In genomic region chr11:14278869-14279268, GRCh38 we compare ENCODE assay signal across 8 cellular contexts.
DNase-seq lines count a peak whose midpoint lies in the region; ATAC-seq, FAIRE-seq and TF ChIP-seq lines count a peak whose summit lies in the region.
"Not testable (repeated sequence)": the region's sequence is repeated elsewhere in the genome, so short reads cannot be mapped to it uniquely, and the experiment has no call there.

No MANE protein-coding gene starts in this region.

- H3K9me1 ChIP-seq in endothelial cell of umbilical vein (replicated peaks; ENCODE audit: control insufficient read depth, extremely low read depth, insufficient read depth, low read length): not testable (repeated sequence)

- H2AFZ ChIP-seq in endothelial cell of umbilical vein (ENCODE audit: low read depth, low read length); mesenchymal stem cell (ENCODE audit: low read depth, low read length): not testable (repeated sequence)

- not testable (repeated sequence) for H2AK5ac ChIP-seq in mesenchymal stem cell (ENCODE audit: low read length, severe bottlenecking)

- not testable (repeated sequence) for H3K4ac ChIP-seq in mesenchymal stem cell (ENCODE audit: low read depth in 1 of 2, low read length in 2 of 2)

- DNase-seq in Calu3; GM19239 (ENCODE audit: insufficient read length, low spot score); HFFc6; activated B cell treated with CpG ODN at 0.5 μM for 24 hours; MCF 10A (ENCODE audit: unreplicated experiment); endothelial cell of umbilical vein (ENCODE audit: low read depth, low spot score); mesenchymal stem cell; stimulated activated effector memory CD8-positive, alpha-beta T cell treated with anti-CD3 and anti-CD28 coated beads, Interleukin-12 subunit alpha, Interleukin-12 subunit beta, amount 100 ng/mL, for 72 hours (ENCODE audit: low spot score in 2 of 2): not testable (repeated sequence)

- not testable (repeated sequence) for H2BK5ac ChIP-seq in mesenchymal stem cell (ENCODE audit: low read depth, low read length, poor library complexity, severe bottlenecking)

- not testable (repeated sequence) for H3K14ac ChIP-seq in mesenchymal stem cell (ENCODE audit: low read length in 2 of 2)

- not testable (repeated sequence) for H4K8ac ChIP-seq in mesenchymal stem cell (ENCODE audit: low read length)

- not testable (repeated sequence) for H3K4me1 ChIP-seq in endothelial cell of umbilical vein (ENCODE audit: control insufficient read depth, extremely low read depth, insufficient read depth, low read length); mesenchymal stem cell (ENCODE audit: control insufficient read depth, insufficient read depth, low read depth, low read length)

- H4K20me1 ChIP-seq in endothelial cell of umbilical vein (replicated peaks; ENCODE audit: control insufficient read depth, extremely low read depth, insufficient read depth, low read length): not testable (repeated sequence)

- H2BK12ac ChIP-seq in mesenchymal stem cell (ENCODE audit: low read length in 2 of 2): not testable (repeated sequence)

- not testable (repeated sequence) for TF ChIP-seq CTCF in Calu3 (IDR thresholded peaks at IDR 0.05; ENCODE audit: unreplicated experiment); HFFc6 (IDR thresholded peaks at IDR 0.05); activated B cell treated with CpG ODN at 0.5 μM for 24 hours (IDR thresholded peaks at IDR 0.05); MCF 10A (IDR thresholded peaks at IDR 0.05; ENCODE audit: unreplicated experiment); endothelial cell of umbilical vein (IDR thresholded peaks at IDR 0.05; ENCODE audit: extremely low read depth in 1 of 2, insufficient read depth in 1 of 2, low read depth in 1 of 2, low read length in 2 of 2)

- not testable (repeated sequence) for H3K4me3 Mint-ChIP-seq in Calu3 (ENCODE audit: low read depth, unreplicated experiment); HFFc6; activated B cell treated with CpG ODN at 0.5 μM for 24 hours; MCF 10A (ENCODE audit: unreplicated experiment); stimulated activated effector memory CD8-positive, alpha-beta T cell treated with anti-CD3 and anti-CD28 coated beads, Interleukin-12 subunit alpha, Interleukin-12 subunit beta, amount 100 ng/mL, for 72 hours

- H2BK15ac ChIP-seq in mesenchymal stem cell (ENCODE audit: low read depth, poor library complexity, severe bottlenecking): not testable (repeated sequence)

- not testable (repeated sequence) for H3K4me3 ChIP-seq in endothelial cell of umbilical vein (replicated peaks in 1 of 3; ENCODE audit: insufficient read depth in 1 of 3, low read depth in 1 of 3, low read length in 3 of 3); mesenchymal stem cell (ENCODE audit: insufficient read depth in 1 of 2, low read depth in 1 of 2, low read length in 2 of 2)

- FAIRE-seq in GM19239 (lab: Jason Lieb, UNC) (peak; percentile 67), endothelial cell of umbilical vein (lab: Jason Lieb, UNC) (peak; percentile 26)

- WGBS in mesenchymal stem cell: 100% methylated on average over 1 of the region's 1 CpG

- not testable (repeated sequence) for H3K79me2 ChIP-seq in endothelial cell of umbilical vein (ENCODE audit: control insufficient read depth, insufficient read depth, low read length)

- not testable (repeated sequence) for H3K27ac ChIP-seq in endothelial cell of umbilical vein (ENCODE audit: insufficient read depth, low read depth, low read length); mesenchymal stem cell (ENCODE audit: low read length, poor library complexity, severe bottlenecking)

- not testable (repeated sequence) for H3K27me3 Mint-ChIP-seq in Calu3 (ENCODE audit: unreplicated experiment); activated B cell treated with CpG ODN at 0.5 μM for 24 hours; MCF 10A (ENCODE audit: insufficient read depth, unreplicated experiment)
- peaks cover 11% of the 10 kb centered on the region; the same call in 1 of the 2 replicates for H3K27me3 Mint-ChIP-seq in HFFc6 (ENCODE audit: insufficient read depth)

- POLR2A ChIA-PET in activated B cell treated with CpG ODN at 0.5 μM for 24 hours (lab: Charles Lee); MCF 10A (lab: Yijun Ruan, JAX); endothelial cell of umbilical vein (lab: Charles Lee): not testable (repeated sequence)

- not testable (repeated sequence) for H3K4me1 Mint-ChIP-seq in Calu3 (ENCODE audit: low read depth, unreplicated experiment); MCF 10A (ENCODE audit: insufficient read depth, unreplicated experiment)
- H3K4me1 Mint-ChIP-seq in HFFc6 (ENCODE audit: low read depth) (peaks cover 33% of the 10 kb centered on the region), activated B cell treated with CpG ODN at 0.5 μM for 24 hours (peaks cover 16% of the 10 kb centered on the region)
- H3K4me1 Mint-ChIP-seq in stimulated activated effector memory CD8-positive, alpha-beta T cell treated with anti-CD3 and anti-CD28 coated beads, Interleukin-12 subunit alpha, Interleukin-12 subunit beta, amount 100 ng/mL, for 72 hours: peaks cover 12% of the 10 kb centered on the region

- not testable (repeated sequence) for H3K27me3 ChIP-seq in endothelial cell of umbilical vein (ENCODE audit: control insufficient read depth in 2 of 2, insufficient read depth in 2 of 2, low read length in 2 of 2); mesenchymal stem cell (ENCODE audit: control insufficient read depth in 1 of 2, insufficient read depth in 1 of 2, low read length in 2 of 2)

- H3K9me3 Mint-ChIP-seq in Calu3 (ENCODE audit: low read depth, unreplicated experiment); activated B cell treated with CpG ODN at 0.5 μM for 24 hours; MCF 10A (ENCODE audit: unreplicated experiment); stimulated activated effector memory CD8-positive, alpha-beta T cell treated with anti-CD3 and anti-CD28 coated beads, Interleukin-12 subunit alpha, Interleukin-12 subunit beta, amount 100 ng/mL, for 72 hours: not testable (repeated sequence)
- H3K9me3 Mint-ChIP-seq in HFFc6: peaks cover 19% of the 10 kb centered on the region

- TF ChIP-seq POLR2A in endothelial cell of umbilical vein (IDR thresholded peaks at IDR 0.05; ENCODE audit: low read depth, low read length): not testable (repeated sequence)

- H4K91ac ChIP-seq in mesenchymal stem cell (ENCODE audit: low read length): not testable (repeated sequence)

- H2BK120ac ChIP-seq in mesenchymal stem cell (ENCODE audit: low read depth, low read length): not testable (repeated sequence)

- not testable (repeated sequence) for H3K4me2 ChIP-seq in endothelial cell of umbilical vein (ENCODE audit: insufficient read depth, low read length); mesenchymal stem cell (ENCODE audit: low read length, poor library complexity, severe bottlenecking)

- not testable (repeated sequence) for H3K27ac Mint-ChIP-seq in Calu3 (ENCODE audit: unreplicated experiment); MCF 10A (ENCODE audit: low read depth, unreplicated experiment)
- H3K27ac Mint-ChIP-seq in HFFc6 (peak overlapping the region; percentile 48; the same call in 1 of the 2 replicates), activated B cell treated with CpG ODN at 0.5 μM for 24 hours (peak overlapping the region; percentile 24)
- peak overlapping the region; percentile 60 for H3K27ac Mint-ChIP-seq in stimulated activated effector memory CD8-positive, alpha-beta T cell treated with anti-CD3 and anti-CD28 coated beads, Interleukin-12 subunit alpha, Interleukin-12 subunit beta, amount 100 ng/mL, for 72 hours

- H3K9me3 ChIP-seq in endothelial cell of umbilical vein (replicated peaks; ENCODE audit: control insufficient read depth, insufficient read depth, low read length); mesenchymal stem cell (ENCODE audit: control insufficient read depth, low read length): not testable (repeated sequence)

- H3K18ac ChIP-seq in mesenchymal stem cell (ENCODE audit: low read depth in 1 of 2, low read length in 2 of 2): not testable (repeated sequence)

- not testable (repeated sequence) for ATAC-seq in activated B cell treated with CpG ODN at 0.5 μM for 24 hours (ENCODE audit: low read depth); stimulated activated effector memory CD8-positive, alpha-beta T cell treated with anti-CD3 and anti-CD28 coated beads, Interleukin-12 subunit alpha, Interleukin-12 subunit beta, amount 100 ng/mL, for 72 hours

- H3K79me1 ChIP-seq in mesenchymal stem cell (replicated peaks; ENCODE audit: low read length, poor library complexity, severe bottlenecking): not testable (repeated sequence)

- not testable (repeated sequence) for H3K9ac ChIP-seq in endothelial cell of umbilical vein (replicated peaks; ENCODE audit: extremely low read depth, insufficient read depth, low read length)
- H3K9ac ChIP-seq in mesenchymal stem cell (ENCODE audit: low read length): peak overlapping the region; percentile 47

- dilution Hi-C loops in endothelial cell of umbilical vein (cut with MboI; ENCODE audit: extremely low pct_ligation_motif_present, low sequenced_read_pairs): loop anchor here (25.0 kb wide), 1 partner anchor 183 kb away; no protein-coding TSS in a partner anchor

- H3K36me3 Mint-ChIP-seq in Calu3 (ENCODE audit: insufficient read depth, unreplicated experiment): not testable (repeated sequence)
- peaks cover 37% of the 10 kb centered on the region for H3K36me3 Mint-ChIP-seq in HFFc6 (ENCODE audit: low read depth)
- H3K36me3 Mint-ChIP-seq in activated B cell treated with CpG ODN at 0.5 μM for 24 hours (ENCODE audit: low read depth): peaks cover 78% of the 10 kb centered on the region
- peaks cover 48% of the 10 kb centered on the region for H3K36me3 Mint-ChIP-seq in MCF 10A (ENCODE audit: insufficient read depth, unreplicated experiment)
- peaks cover 53% of the 10 kb centered on the region for H3K36me3 Mint-ChIP-seq in stimulated activated effector memory CD8-positive, alpha-beta T cell treated with anti-CD3 and anti-CD28 coated beads, Interleukin-12 subunit alpha, Interleukin-12 subunit beta, amount 100 ng/mL, for 72 hours

- H3K23ac ChIP-seq in mesenchymal stem cell (ENCODE audit: low read length in 2 of 2): not testable (repeated sequence)

- H3K36me3 ChIP-seq in endothelial cell of umbilical vein (ENCODE audit: control insufficient read depth in 2 of 2, extremely low read depth in 1 of 2, insufficient read depth in 2 of 2, low read length in 2 of 2): not testable (repeated sequence)
- peaks cover 9 to 70% of the 10 kb centered on the region in 2 experiments for H3K36me3 ChIP-seq in mesenchymal stem cell (ENCODE audit: control insufficient read depth in 1 of 2, insufficient read depth in 2 of 2, low read depth in 1 of 2, low read length in 2 of 2)

- intact Hi-C loops in Calu3 (cut with micrococcal nuclease; ENCODE audit: unreplicated experiment); activated B cell treated with CpG ODN at 0.5 μM for 24 hours (cut with micrococcal nuclease); MCF 10A (cut with micrococcal nuclease); endothelial cell of umbilical vein (cut with micrococcal nuclease): not testable (repeated sequence)

- CTCF ChIA-PET in Calu3 (lab: Charles Lee); activated B cell treated with CpG ODN at 0.5 μM for 24 hours (lab: Charles Lee); endothelial cell of umbilical vein (lab: Charles Lee): not testable (repeated sequence)
- CTCF ChIA-PET in MCF 10A (lab: Yijun Ruan, JAX): interaction anchor here (1.4 kb wide), 1 partner anchor 138 kb away, joined by 3 read pairs; no protein-coding TSS in a partner anchor

- BruUV-seq in Calu3 (replicated peaks; lab: Mats Ljungman, UMichigan): TSS peak; percentile 55
- BruUV-seq in MCF 10A (replicated peaks; lab: Mats Ljungman, UMichigan): TSS peak; percentile 77
- TSS peak; percentile 14 for BruUV-seq in endothelial cell of umbilical vein (replicated peaks; lab: Mats Ljungman, UMichigan)
